Comparison of ENCODE assay signal across 8 cellular contexts in the genomic region with DNA sequence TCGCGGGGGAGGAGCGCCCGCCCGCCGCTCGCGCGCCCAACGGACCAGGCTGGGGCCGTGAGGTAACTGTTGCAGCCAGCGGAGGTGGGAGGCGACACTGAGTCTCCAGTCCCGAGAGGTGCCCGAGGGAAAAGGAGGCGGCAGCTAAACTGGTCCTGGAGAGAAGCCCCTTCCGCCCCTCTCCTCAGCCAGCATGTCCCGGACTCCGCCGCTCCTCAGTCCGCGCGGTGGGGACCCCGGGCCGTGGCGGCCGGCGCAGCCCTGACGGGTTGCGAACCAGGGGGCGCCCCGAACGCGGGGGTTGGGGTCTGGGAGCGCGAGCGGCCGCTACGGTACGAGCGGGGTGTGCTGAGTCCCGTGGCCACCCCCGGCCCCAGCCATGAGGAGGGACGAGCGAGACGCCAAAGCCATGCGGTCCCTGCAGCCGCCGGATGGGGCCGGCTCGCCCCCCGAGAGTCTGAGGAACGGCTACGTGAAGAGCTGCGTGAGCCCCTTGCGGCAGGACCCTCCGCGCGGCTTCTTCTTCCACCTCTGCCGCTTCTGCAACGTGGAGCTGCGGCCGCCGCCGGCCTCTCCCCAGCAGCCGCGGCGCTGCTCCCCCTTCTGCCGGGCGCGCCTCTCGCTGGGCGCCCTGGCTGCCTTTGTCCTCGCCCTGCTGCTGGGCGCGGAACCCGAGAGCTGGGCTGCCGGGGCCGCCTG.
A peak's percentile ranks its signal among the peaks of the same experiment; 100 is the strongest.
DNase-seq lines count a peak whose midpoint lies in the region; FAIRE-seq and TF ChIP-seq lines count a peak whose summit lies in the region.

TSS of gene PDE3B (plus strand) at position 108 of the 699 bp plus-strand sequence. CDS start at position 380, 272 bp downstream.

- H3K4me3 Mint-ChIP-seq in T-helper 1 cell treated with Interleukin-12 subunit alpha and Interleukin-12 subunit beta and Interleukin-4 antibody, amounts not matched to agents 30 μg/mL and 1 μg/mL, for 36 hours: peak within 1 kb of the TSS; percentile 91

- H3K27me3 Mint-ChIP-seq in T-helper 1 cell treated with Interleukin-12 subunit alpha and Interleukin-12 subunit beta and Interleukin-4 antibody, amounts not matched to agents 30 μg/mL and 1 μg/mL, for 36 hours (ENCODE audit: low read depth): no peaks in the 10 kb centered on the region

- H3K36me3 ChIP-seq in HEK293 (ENCODE audit: control insufficient read depth in 2 of 2, insufficient read depth in 1 of 2, low read length in 2 of 2): no peaks in the 10 kb centered on the region

- POLR2A ChIA-PET in HEK293 (lab: Yijun Ruan, JAX): interaction anchor here (0.6 to 2.1 kb wide), 7 partner anchors 12 to 340 kb away, joined by 3 to 14 read pairs (median 5); partner anchors contain the start of genes CYP2R1 and PSMA1

- H3K4me1 Mint-ChIP-seq in T-helper 1 cell treated with Interleukin-12 subunit alpha and Interleukin-12 subunit beta and Interleukin-4 antibody, amounts not matched to agents 30 μg/mL and 1 μg/mL, for 36 hours (ENCODE audit: low read depth): peaks cover 48% of the 10 kb centered on the region

- H3K4me3 ChIP-seq in HEK293 (ENCODE audit: low read depth, low read length) (peak within 1 kb of the TSS; percentile 89), retinal pigment epithelial cell (ENCODE audit: low read length) (peak within 1 kb of the TSS; percentile 65)

- H3K9me3 Mint-ChIP-seq in T-helper 1 cell treated with Interleukin-12 subunit alpha and Interleukin-12 subunit beta and Interleukin-4 antibody, amounts not matched to agents 30 μg/mL and 1 μg/mL, for 36 hours: no peaks in the 10 kb centered on the region

- H3K27ac ChIP-seq in HEK293 (ENCODE audit: extremely low read depth, low read depth, low read length): peak within 1 kb of the TSS; percentile 80

- TF ChIP-seq CTCF in HEK293 (tag by site-specific recombination; IDR thresholded peaks at IDR 0.05) (peak; percentile 40), retinal pigment epithelial cell (conservative IDR thresholded peaks at IDR 0.05; ENCODE audit: low read depth, low read length) (no peak)

- H3K27ac Mint-ChIP-seq in T-helper 1 cell treated with Interleukin-12 subunit alpha and Interleukin-12 subunit beta and Interleukin-4 antibody, amounts not matched to agents 30 μg/mL and 1 μg/mL, for 36 hours: peak within 1 kb of the TSS; percentile 79

- peak; percentile 14 for TF ChIP-seq POLR2A in GM10847 (IDR thresholded peaks at IDR 0.05; ENCODE audit: extremely low read depth, insufficient read length)

- H3K9me3 ChIP-seq in HEK293 (ENCODE audit: control insufficient read depth, insufficient read depth, low read depth, low read length): no peaks in the 10 kb centered on the region

- H3K4me1 ChIP-seq in HEK293 (ENCODE audit: control insufficient read depth, insufficient read depth, low read length): no peaks in the 10 kb centered on the region

- DNase-seq in NAMALWA (ENCODE audit: low spot score): peak; percentile 66
- peak in 44 of 56 donors; percentile 4 to 70 (median 46) for DNase-seq in amygdala (lab: John Stamatoyannopoulos, UW)
- peak; percentile 43 to 50 for DNase-seq in hippocampal formation (lab: John Stamatoyannopoulos, UW)
- DNase-seq in retinal pigment epithelial cell (ENCODE audit: low read depth): no peak
- no peak for DNase-seq in RCC 7860 (ENCODE audit: low spot score)

- no peak for FAIRE-seq in RCC 7860 (lab: Jason Lieb, UNC)

- CTCF ChIA-PET in HEK293 (lab: Yijun Ruan, JAX): interaction anchor here (1.4 to 1.8 kb wide), 2 partner anchors 10 to 146 kb away, joined by 4 to 6 read pairs; no protein-coding TSS in a partner anchor

- peaks cover 48% of the 10 kb centered on the region for H3K36me3 Mint-ChIP-seq in T-helper 1 cell treated with Interleukin-12 subunit alpha and Interleukin-12 subunit beta and Interleukin-4 antibody, amounts not matched to agents 30 μg/mL and 1 μg/mL, for 36 hours (ENCODE audit: low read depth)

TF ChIP-seq in HEK293, 187 proteins besides CTCF, POLR2A, EP300 and RAD21 (continues in another document):
- TF ChIP-seq SP2 (tag by site-specific recombination; IDR thresholded peaks at IDR 0.05) (peak; percentile 32; the same call in 1 of the 2 replicates), ZBTB48 (tag by site-specific recombination; IDR thresholded peaks at IDR 0.05) (peak; percentile 26; the same call in 1 of the 2 replicates), KLF9 (tag by site-specific recombination; IDR thresholded peaks at IDR 0.05; ENCODE audit: low read depth) (0 out of 2 replicates have a peak, but pooled peaks have one; percentile 22), ZNF23 (tag by site-specific recombination; IDR thresholded peaks at IDR 0.05; ENCODE audit: borderline replicate concordance) (no peak), PRDM10 (tag by site-specific recombination; IDR thresholded peaks at IDR 0.05) (peak; percentile 23; the same call in 1 of the 2 replicates), ZNF76 (tag by site-specific recombination; IDR thresholded peaks at IDR 0.05; ENCODE audit: borderline replicate concordance, low read depth) (no peak), ZFP37 (tag by site-specific recombination; IDR thresholded peaks at IDR 0.05) (0 out of 2 replicates have a peak, but pooled peaks have one; percentile 28), SP3 (tag by site-specific recombination; IDR thresholded peaks at IDR 0.05) (peak; percentile 22; the same call in 1 of the 2 replicates), ZBTB8A (tag by site-specific recombination; IDR thresholded peaks at IDR 0.05) (peak; percentile 94), ZFHX2 (tag by site-specific recombination; conservative IDR thresholded peaks at IDR 0.05) (peak; percentile 31; the same call in 1 of the 2 replicates), ZNF692 (tag by site-specific recombination; IDR thresholded peaks at IDR 0.05) (0 out of 2 replicates have a peak, but pooled peaks have one; percentile 10), SCRT2 (tag by site-specific recombination; IDR thresholded peaks at IDR 0.05) (peak; percentile 77), ZNF404 (tag by site-specific recombination; IDR thresholded peaks at IDR 0.05) (no peak), ZBTB20 (tag by site-specific recombination; IDR thresholded peaks at IDR 0.05) (peak; percentile 86), ZXDB (tag by site-specific recombination; IDR thresholded peaks at IDR 0.05) (0 out of 2 replicates have a peak, but pooled peaks have one; percentile 24), GLIS2 (tag by site-specific recombination; IDR thresholded peaks at IDR 0.05) (peak; percentile 66)
- TF ChIP-seq, protein P1, sequence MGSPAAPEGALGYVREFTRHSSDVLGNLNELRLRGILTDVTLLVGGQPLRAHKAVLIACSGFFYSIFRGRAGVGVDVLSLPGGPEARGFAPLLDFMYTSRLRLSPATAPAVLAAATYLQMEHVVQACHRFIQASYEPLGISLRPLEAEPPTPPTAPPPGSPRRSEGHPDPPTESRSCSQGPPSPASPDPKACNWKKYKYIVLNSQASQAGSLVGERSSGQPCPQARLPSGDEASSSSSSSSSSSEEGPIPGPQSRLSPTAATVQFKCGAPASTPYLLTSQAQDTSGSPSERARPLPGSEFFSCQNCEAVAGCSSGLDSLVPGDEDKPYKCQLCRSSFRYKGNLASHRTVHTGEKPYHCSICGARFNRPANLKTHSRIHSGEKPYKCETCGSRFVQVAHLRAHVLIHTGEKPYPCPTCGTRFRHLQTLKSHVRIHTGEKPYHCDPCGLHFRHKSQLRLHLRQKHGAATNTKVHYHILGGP (tag by site-specific recombination; IDR thresholded peaks at IDR 0.05): no peak

Comparison
In these comparisons a context has a peak if more than half of its experiments do, and no peak if none do; other contexts are left out.
1. DNase-seq: peak in NAMALWA (single experiment), amygdala (44 of 56) and hippocampal formation (2 of 2); none in retinal pigment epithelial cell (single experiment) and RCC 7860 (single experiment).